Comparison of ENCODE assay signal across 8 cellular contexts in the genomic region with DNA sequence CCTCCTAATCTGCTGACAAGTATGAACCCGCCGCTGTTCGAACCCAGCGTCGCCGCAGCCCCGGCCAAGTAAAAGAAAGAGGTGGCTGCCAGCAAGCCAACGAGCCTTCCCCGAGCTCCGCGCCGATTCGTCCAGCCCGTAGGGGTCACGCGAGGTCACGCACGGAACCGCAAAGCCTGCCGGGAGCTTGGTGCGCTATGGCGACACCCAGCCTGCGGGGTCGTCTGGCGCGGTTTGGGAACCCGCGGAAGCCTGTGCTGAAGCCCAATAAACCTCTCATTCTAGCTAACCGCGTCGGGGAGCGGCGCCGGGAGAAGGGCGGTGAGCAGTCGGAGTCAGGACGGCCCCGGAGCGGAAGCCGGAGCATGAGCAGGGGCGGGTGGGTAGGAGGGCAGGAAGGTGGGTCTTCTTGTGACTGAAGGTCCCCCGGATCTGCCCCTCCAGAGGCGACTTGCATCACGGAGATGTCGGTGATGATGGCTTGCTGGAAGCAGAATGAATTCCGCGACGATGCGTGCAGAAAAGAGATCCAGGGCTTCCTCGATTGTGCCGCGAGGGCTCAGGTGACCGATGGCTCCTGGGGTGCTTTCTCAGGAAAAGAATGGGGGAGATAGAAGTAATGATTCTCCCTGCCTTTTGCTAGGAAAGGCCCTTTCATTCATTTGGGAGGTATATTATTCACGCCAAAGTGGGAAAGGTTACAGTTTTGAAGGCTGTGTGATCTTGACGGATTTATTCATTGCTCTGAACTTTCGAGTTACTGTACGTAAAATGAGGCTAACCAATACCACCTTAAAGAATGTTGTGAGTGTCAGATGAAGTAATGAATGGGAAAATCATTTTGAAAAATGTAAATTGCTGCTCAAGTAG. TPM values are rescaled to one million over a fixed set of nuclear protein-coding genes. Genes with fewer than 3 reads are reported as not detected.
DNase-seq lines count a peak whose midpoint lies in the region; ATAC-seq and TF ChIP-seq lines count a peak whose summit lies in the region.

CHCHD1 (plus strand) TSS at position 170 of the 870 bp plus-strand sequence; CDS start at position 198, 28 bp downstream.

- H3K4me1 ChIP-seq in Karpas-422 (ENCODE audit: low read length) = peaks cover 47% of the 10 kb centered on the region

- TF ChIP-seq EP300 in neural cell (conservative IDR thresholded peaks at IDR 0.05; ENCODE audit: poor library complexity, severe bottlenecking) = peak; percentile 35

- H3F3A ChIP-seq in neural cell (ENCODE audit: insufficient read depth, low read length, poor library complexity, severe bottlenecking) = no peaks in the 10 kb centered on the region

- peaks cover 5% of the 10 kb centered on the region; the same call in 1 of the 2 replicates for H4K20me1 ChIP-seq in Karpas-422 (ENCODE audit: insufficient read depth, low read depth, low read length)
- H4K20me1 ChIP-seq in neural cell (ENCODE audit: insufficient read depth) = peaks cover 3% of the 10 kb centered on the region

- peak; percentile 96 for TF ChIP-seq POLR2A in Raji (IDR thresholded peaks at IDR 0.05; ENCODE audit: insufficient read depth, low read depth, low read length)

- peak within 1 kb of the TSS; percentile 96 for H3K4me2 ChIP-seq in Karpas-422 (ENCODE audit: low read depth, low read length, poor library complexity, severe bottlenecking)
- H3K4me2 ChIP-seq in neural cell (ENCODE audit: low read length) = peak within 1 kb of the TSS; percentile 94

- no peak for TF ChIP-seq RAD21 in neural cell (conservative IDR thresholded peaks at IDR 0.05)

- H3K27ac Mint-ChIP-seq in stimulated activated naive CD8-positive, alpha-beta T cell treated with anti-CD3 and anti-CD28 coated beads, Interleukin-15, amount 100 ng/mL, for 72 hours = peak within 1 kb of the TSS; percentile 98

- H3K9me2 ChIP-seq in Karpas-422 (replicated peaks; ENCODE audit: insufficient read depth, low read length) (no peaks in the 10 kb centered on the region), neural cell (ENCODE audit: insufficient read depth, low read length) (no peaks in the 10 kb centered on the region)

- H3K4me3 Mint-ChIP-seq in stimulated activated naive CD8-positive, alpha-beta T cell treated with anti-CD3 and anti-CD28 coated beads, Interleukin-15, amount 100 ng/mL, for 72 hours = peak within 1 kb of the TSS; percentile 87 to 93

- H3K4me3 ChIP-seq in Karpas-422 (ENCODE audit: low read length) (peak within 1 kb of the TSS; percentile 87), neural cell (ENCODE audit: low read length) (peak within 1 kb of the TSS; percentile 71)

- TF ChIP-seq CTCF in neural cell (IDR thresholded peaks at IDR 0.05; ENCODE audit: poor library complexity, severe bottlenecking) = peak; percentile 35

- H3K79me2 ChIP-seq in Karpas-422 (ENCODE audit: low read length) (peaks cover 68% of the 10 kb centered on the region), neural cell (replicated peaks; ENCODE audit: insufficient read depth, low read length) (peaks cover 50% of the 10 kb centered on the region)

- H3K4me1 Mint-ChIP-seq in stimulated activated naive CD8-positive, alpha-beta T cell treated with anti-CD3 and anti-CD28 coated beads, Interleukin-15, amount 100 ng/mL, for 72 hours = peaks cover 55% of the 10 kb centered on the region

- DNase-seq in DMS 273 treated with DMSO at 0.1 percent for 48 hours (lab: John Stamatoyannopoulos, UW) (peak; percentile 32), Karpas-422 (peak; percentile 97), fibroblast of the conjunctiva (ENCODE audit: low read depth) (peak; percentile 73)
- DNase-seq in activated effector memory CD4-positive, alpha-beta T cell treated with anti-CD3 and anti-CD28 coated beads, Interleukin-2, amount 50 U/mL, for 16 hours = peak; percentile 98
- peak; percentile 88 to 92 for DNase-seq in stimulated activated naive CD8-positive, alpha-beta T cell treated with anti-CD3 and anti-CD28 coated beads, Interleukin-15, amount 100 ng/mL, for 72 hours

- no peaks in the 10 kb centered on the region for H3K27me3 Mint-ChIP-seq in stimulated activated naive CD8-positive, alpha-beta T cell treated with anti-CD3 and anti-CD28 coated beads, Interleukin-15, amount 100 ng/mL, for 72 hours

- ATAC-seq in GM21619 (IDR thresholded peaks at IDR 0.05; ENCODE audit: unreplicated experiment) = peak; percentile 53
- ATAC-seq in stimulated activated naive CD8-positive, alpha-beta T cell treated with anti-CD3 and anti-CD28 coated beads, Interleukin-15, amount 100 ng/mL, for 72 hours = peak; percentile 83

- H2AFZ ChIP-seq in Karpas-422 (ENCODE audit: low read length) (no peak within 1 kb of the TSS), neural cell (ENCODE audit: low read depth, low read length) (peak within 1 kb of the TSS; percentile 49)

- no peaks in the 10 kb centered on the region for H3K9me3 Mint-ChIP-seq in stimulated activated naive CD8-positive, alpha-beta T cell treated with anti-CD3 and anti-CD28 coated beads, Interleukin-15, amount 100 ng/mL, for 72 hours

- H3K27me3 ChIP-seq in Karpas-422 (ENCODE audit: low read length) (no peaks in the 10 kb centered on the region), neural cell (ENCODE audit: insufficient read depth, low read depth, low read length) (no peaks in the 10 kb centered on the region)

- H3K9me3 ChIP-seq in Karpas-422 (ENCODE audit: low read length) (no peaks in the 10 kb centered on the region), neural cell (ENCODE audit: low read length) (no peaks in the 10 kb centered on the region)

- H3K36me3 ChIP-seq in Karpas-422 (ENCODE audit: insufficient read depth, low read length) (peaks cover 12% of the 10 kb centered on the region), neural cell (ENCODE audit: insufficient read depth, low read length) (no peaks in the 10 kb centered on the region)

- H3K9ac ChIP-seq in Karpas-422 (ENCODE audit: low read length) (peak within 1 kb of the TSS; percentile 88), neural cell (ENCODE audit: low read length) (peak within 1 kb of the TSS; percentile 79)

- H3K27ac ChIP-seq in Karpas-422 (ENCODE audit: low read length) = peak within 1 kb of the TSS; percentile 63
- peak within 1 kb of the TSS; percentile 76 for H3K27ac ChIP-seq in neural cell (ENCODE audit: low read length)

TF ChIP-seq in neural cell, 6 proteins besides CTCF, POLR2A, EP300 and RAD21:
- TF ChIP-seq TAF1 (IDR thresholded peaks at IDR 0.05; ENCODE audit: low read depth) (peak; percentile 70), POLR2AphosphoS5 (IDR thresholded peaks at IDR 0.05) (peak; percentile 98), EZH2 (IDR thresholded peaks at IDR 0.05; ENCODE audit: borderline replicate concordance, insufficient read depth, low read length, poor library complexity, severe bottlenecking) (no peak), MXI1 (conservative IDR thresholded peaks at IDR 0.05; ENCODE audit: poor library complexity, severe bottlenecking) (peak; percentile 88), SMC3 (conservative IDR thresholded peaks at IDR 0.05; ENCODE audit: poor library complexity) (no peak)
- TF ChIP-seq, protein P1, sequence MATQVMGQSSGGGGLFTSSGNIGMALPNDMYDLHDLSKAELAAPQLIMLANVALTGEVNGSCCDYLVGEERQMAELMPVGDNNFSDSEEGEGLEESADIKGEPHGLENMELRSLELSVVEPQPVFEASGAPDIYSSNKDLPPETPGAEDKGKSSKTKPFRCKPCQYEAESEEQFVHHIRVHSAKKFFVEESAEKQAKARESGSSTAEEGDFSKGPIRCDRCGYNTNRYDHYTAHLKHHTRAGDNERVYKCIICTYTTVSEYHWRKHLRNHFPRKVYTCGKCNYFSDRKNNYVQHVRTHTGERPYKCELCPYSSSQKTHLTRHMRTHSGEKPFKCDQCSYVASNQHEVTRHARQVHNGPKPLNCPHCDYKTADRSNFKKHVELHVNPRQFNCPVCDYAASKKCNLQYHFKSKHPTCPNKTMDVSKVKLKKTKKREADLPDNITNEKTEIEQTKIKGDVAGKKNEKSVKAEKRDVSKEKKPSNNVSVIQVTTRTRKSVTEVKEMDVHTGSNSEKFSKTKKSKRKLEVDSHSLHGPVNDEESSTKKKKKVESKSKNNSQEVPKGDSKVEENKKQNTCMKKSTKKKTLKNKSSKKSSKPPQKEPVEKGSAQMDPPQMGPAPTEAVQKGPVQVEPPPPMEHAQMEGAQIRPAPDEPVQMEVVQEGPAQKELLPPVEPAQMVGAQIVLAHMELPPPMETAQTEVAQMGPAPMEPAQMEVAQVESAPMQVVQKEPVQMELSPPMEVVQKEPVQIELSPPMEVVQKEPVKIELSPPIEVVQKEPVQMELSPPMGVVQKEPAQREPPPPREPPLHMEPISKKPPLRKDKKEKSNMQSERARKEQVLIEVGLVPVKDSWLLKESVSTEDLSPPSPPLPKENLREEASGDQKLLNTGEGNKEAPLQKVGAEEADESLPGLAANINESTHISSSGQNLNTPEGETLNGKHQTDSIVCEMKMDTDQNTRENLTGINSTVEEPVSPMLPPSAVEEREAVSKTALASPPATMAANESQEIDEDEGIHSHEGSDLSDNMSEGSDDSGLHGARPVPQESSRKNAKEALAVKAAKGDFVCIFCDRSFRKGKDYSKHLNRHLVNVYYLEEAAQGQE (IDR thresholded peaks at IDR 0.05; ENCODE audit: borderline replicate concordance) = peak; percentile 85

RNA-seq across cellular contexts. Expression of gene CHCHD1, which starts in this region (rescaled TPM):
- total RNA-seq in Karpas-422 (2014; rRNA removed; shearing (Covaris generic); ENCODE audit: low replicate concordance) = 39.0 and 57.5 TPM in 2 replicates
- 82.5 and 88.8 TPM in 2 replicates for polyA plus RNA-seq in neural cell
- polyA minus RNA-seq in neural cell = 17.8 and 21.2 TPM in 2 replicates

Comparison
In these comparisons a context has a peak if more than half of its experiments do, and no peak if none do; other contexts are left out.
1. Peak in every context shown above with its lines: DNase-seq, ATAC-seq, H3K4me3 ChIP-seq and H3K27ac ChIP-seq.
2. DNase-seq: peak in every context shown above with its lines; median percentile 98 in activated effector memory CD4-positive, alpha-beta T cell treated with anti-CD3 and anti-CD28 coated beads, Interleukin-2, amount 50 U/mL, for 16 hours; 97 in Karpas-422; 90 in stimulated activated naive CD8-positive, alpha-beta T cell treated with anti-CD3 and anti-CD28 coated beads, Interleukin-15, amount 100 ng/mL, for 72 hours; 73 in fibroblast of the conjunctiva; 32 in DMS 273 treated with DMSO at 0.1 percent for 48 hours.